18 cellular contexts compared by ENCODE assay signal in genomic region chr1:209855623-209856022, GRCh38. TPM values are rescaled to one million over a fixed set of nuclear protein-coding genes. Genes with fewer than 3 reads are reported as not detected.
A peak's percentile ranks its signal among the peaks of the same experiment; 100 is the strongest.
DNase-seq lines count a peak whose midpoint lies in the region; ATAC-seq and TF ChIP-seq lines count a peak whose summit lies in the region.
"Had no signal": no experiment of that assay in that cellular context is flagged by ENCODE, and none has a peak within 500 bp of the region (broad histone marks: within the 10 kb centered on the region; RNA-seq: fewer than 3 reads in every experiment).

No MANE protein-coding gene starts in this region.

- peak; percentile 51 for ATAC-seq in left lobe of liver
- no peak for ATAC-seq in GM18858 (IDR thresholded peaks at IDR 0.05; ENCODE audit: unreplicated experiment)
- ATAC-seq in GM18870 (IDR thresholded peaks at IDR 0.05; ENCODE audit: unreplicated experiment): no peak
- ATAC-seq in HG03378 (IDR thresholded peaks at IDR 0.05; ENCODE audit: unreplicated experiment): no peak
- ATAC-seq: GM12878, GM23338 had no signal

- intact Hi-C loops in adrenal gland (cut with DNase I): loop anchor here in 1 of 2 donors (5.0 kb wide), 1 partner anchor 137 kb away; no protein-coding TSS in a partner anchor

- H3K4me1 ChIP-seq in adrenal gland (replicated peaks in 1 of 2): no peaks in the 10 kb centered on the region
- H3K4me1 ChIP-seq: Caco-2, SJCRH30 had no signal

- in situ Hi-C loops in G401 (cut with HindIII; ENCODE audit: low sequenced_read_pairs): no loop called here

- TF ChIP-seq CTCF in adrenal gland (IDR thresholded peaks at IDR 0.05): no peak

- H3K27me3 ChIP-seq in adrenal gland: no peaks in the 10 kb centered on the region
- H3K27me3 ChIP-seq: SJCRH30 had no signal

- H3K36me3 ChIP-seq in adrenal gland (replicated peaks in 1 of 2): peaks cover 0 to 36% of the 10 kb centered on the region in 2 donors

- H3K9me3 ChIP-seq in adrenal gland (replicated peaks in 1 of 3): no peaks in the 10 kb centered on the region
- H3K9me3 ChIP-seq: Caco-2, SJCRH30 had no signal

- 53 to 76% (median 60%) methylated on average over 4 to 5 of the region's 5 CpGs for WGBS in adrenal gland, 4 donors

- no peak overlapping the region for H3K27ac ChIP-seq in adrenal gland
- H3K27ac ChIP-seq: 22Rv1, SJCRH30 had no signal

- peak; percentile 59 for DNase-seq in NCI-H146 (lab: John Stamatoyannopoulos, UW)
- DNase-seq in NCI-H146 treated with DMSO at 0.1 percent for 48 hours (lab: John Stamatoyannopoulos, UW; ENCODE audit: unreplicated experiment): no peak
- peak; percentile 61 for DNase-seq in G401 (ENCODE audit: low spot score)
- DNase-seq in adrenal gland: peak in 6 of 7 donors; percentile 16 to 65 (median 49)
- no peak for DNase-seq in left lobe of liver (ENCODE audit: low spot score)
- DNase-seq: Caco-2; CD4-positive, CD25-positive, alpha-beta regulatory T cell; KG1; NCI-H2029 treated with DMSO at 0.1 percent for 48 hours; NCI-H510A; NCI-H774; SJCRH30 had no signal

- no peak overlapping the region for H3K4me3 ChIP-seq in adrenal gland
- H3K4me3 ChIP-seq: GM12878, GM23338, SJCRH30 had no signal

- no peak for TF ChIP-seq POLR2A in adrenal gland (IDR thresholded peaks at IDR 0.05)

RNA-seq across cellular contexts. Expression of gene UTP25, which starts 27.9 kb away (rescaled TPM):
- total RNA-seq in G401 (2014; rRNA removed; shearing (Covaris generic)): 9.7 and 13.5 TPM in 2 replicates
- total RNA-seq in adrenal gland: 10 to 100 TPM in 1 of 8 donors, 1 to 10 TPM in 7; 5.3 to 11.0 (median 7.8) TPM
- polyA plus RNA-seq in adrenal gland: 1 to 10 TPM; 2.2 to 8.8 (median 2.4) TPM
- 3.7 TPM for total RNA-seq in left lobe of liver

RNA-seq across cellular contexts. Expression of gene IRF6, which starts 49.7 kb away (rescaled TPM):
- total RNA-seq in G401 (2014; rRNA removed; shearing (Covaris generic)): not detected in 2 replicates
- total RNA-seq in adrenal gland (10 to 100 TPM in 7 of 8 donors, 1 to 10 TPM in 1; 8.1 to 60.2 (median 38.1) TPM), left lobe of liver (30.0 TPM)
- polyA plus RNA-seq in adrenal gland: 1 to 10 TPM; 5.4 to 9.8 (median 8.5) TPM
- total RNA-seq: SJCRH30 had no signal

Comparison
In these comparisons a context has a peak if more than half of its experiments do, and no peak if none do; other contexts are left out.
1. DNase-seq: peak in NCI-H146 (single experiment), G401 (single experiment) and adrenal gland (6 of 7); none in NCI-H146 treated with DMSO at 0.1 percent for 48 hours (single experiment) and left lobe of liver (single experiment).